In the genomic region with DNA sequence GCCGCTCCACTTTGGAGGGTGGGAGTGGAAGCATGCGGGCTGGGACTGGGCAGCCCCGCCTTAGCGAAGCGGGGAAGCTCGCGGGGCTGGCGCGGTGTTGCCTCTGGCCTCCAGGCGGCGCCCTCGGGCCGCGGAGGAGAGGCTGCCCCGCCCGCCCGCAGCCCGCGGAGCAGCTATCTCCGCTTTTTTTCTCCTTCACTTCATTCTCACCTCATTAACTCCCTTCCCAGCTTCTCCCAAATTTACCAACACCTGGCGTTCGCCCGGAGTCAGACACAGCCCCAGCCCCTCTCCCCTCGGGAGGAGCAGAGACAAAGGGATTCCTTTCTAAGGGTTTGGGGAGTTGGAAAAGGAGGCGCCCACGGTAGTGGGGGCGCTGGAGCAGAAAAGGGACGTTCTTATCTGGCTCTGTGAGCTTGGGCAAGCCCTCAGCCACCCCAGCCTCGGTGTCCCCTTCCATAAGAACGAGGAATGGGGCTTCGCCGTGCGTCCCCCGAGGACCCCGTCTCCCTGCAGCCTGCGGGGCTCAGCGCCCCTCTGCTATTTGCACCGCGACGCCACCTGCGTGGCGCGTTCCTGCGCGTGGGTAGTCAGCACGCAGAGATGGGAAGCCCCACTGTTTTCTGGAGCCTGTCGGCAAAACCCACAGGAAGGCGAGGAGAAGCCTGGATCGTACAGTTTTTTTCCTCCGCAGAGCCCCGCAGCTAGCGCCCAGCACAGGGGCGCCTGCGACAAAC, we compare ENCODE assay signal across 8 cellular contexts. TPM values are rescaled to one million over a fixed set of nuclear protein-coding genes. Genes with fewer than 3 reads are reported as not detected.
DNase-seq lines count a peak whose midpoint lies in the region; ATAC-seq and TF ChIP-seq lines count a peak whose summit lies in the region.

No MANE protein-coding gene starts in this region.

- H3K27me3 Mint-ChIP-seq in natural killer cell (ENCODE audit: low read depth in 2 of 2) = peaks cover 18 to 50% of the 10 kb centered on the region in 2 donors

- peak; percentile 80 to 88 (median 81) for ATAC-seq in natural killer cell
- ATAC-seq in stimulated activated effector memory CD8-positive, alpha-beta T cell treated with anti-CD3 and anti-CD28 coated beads, Interleukin-12 subunit alpha, Interleukin-12 subunit beta, amount 100 ng/mL, for 72 hours = peak; percentile 75

- in situ Hi-C loops in KBM-7 (cut with MboI; ENCODE audit: low pct_unique_long_range_greater_than_20kb, low sequenced_read_pairs) = no loop called here

- H3K4me3 Mint-ChIP-seq in natural killer cell = peak overlapping the region; percentile 93
- H3K4me3 Mint-ChIP-seq in stimulated activated effector memory CD8-positive, alpha-beta T cell treated with anti-CD3 and anti-CD28 coated beads, Interleukin-12 subunit alpha, Interleukin-12 subunit beta, amount 100 ng/mL, for 72 hours = peak overlapping the region; percentile 77

- no peaks in the 10 kb centered on the region for H3K36me3 Mint-ChIP-seq in natural killer cell
- H3K36me3 Mint-ChIP-seq in stimulated activated effector memory CD8-positive, alpha-beta T cell treated with anti-CD3 and anti-CD28 coated beads, Interleukin-12 subunit alpha, Interleukin-12 subunit beta, amount 100 ng/mL, for 72 hours = no peaks in the 10 kb centered on the region

- TF ChIP-seq CTCF in Peyer's patch (IDR thresholded peaks at IDR 0.05) (peak; percentile 92 to 98 (median 96)), fibroblast of mammary gland (conservative IDR thresholded peaks at IDR 0.05; ENCODE audit: control insufficient read depth, insufficient read depth, low read depth, low read length) (no peak), natural killer cell (IDR thresholded peaks at IDR 0.05) (peak; percentile 99)

- peak overlapping the region; percentile 47 to 69 (median 64) for H3K4me3 ChIP-seq in Peyer's patch
- H3K4me3 ChIP-seq in fibroblast of mammary gland (ENCODE audit: control insufficient read depth, low read depth, low read length) = peak overlapping the region; percentile 39

- peaks cover 6 to 63% (median 38%) of the 10 kb centered on the region in 4 donors for H3K4me1 ChIP-seq in Peyer's patch

- TF ChIP-seq POLR2A in Peyer's patch (IDR thresholded peaks at IDR 0.05) = no peak

- H3K9me3 Mint-ChIP-seq in natural killer cell = no peaks in the 10 kb centered on the region
- H3K9me3 Mint-ChIP-seq in stimulated activated effector memory CD8-positive, alpha-beta T cell treated with anti-CD3 and anti-CD28 coated beads, Interleukin-12 subunit alpha, Interleukin-12 subunit beta, amount 100 ng/mL, for 72 hours = no peaks in the 10 kb centered on the region

- peaks cover 8 to 40% of the 10 kb centered on the region in 2 donors for H3K4me1 Mint-ChIP-seq in natural killer cell
- H3K4me1 Mint-ChIP-seq in stimulated activated effector memory CD8-positive, alpha-beta T cell treated with anti-CD3 and anti-CD28 coated beads, Interleukin-12 subunit alpha, Interleukin-12 subunit beta, amount 100 ng/mL, for 72 hours = peaks cover 16% of the 10 kb centered on the region

- peak overlapping the region in 1 of 2 donors; percentile 38 for H3K27ac Mint-ChIP-seq in natural killer cell
- no peak overlapping the region for H3K27ac Mint-ChIP-seq in stimulated activated effector memory CD8-positive, alpha-beta T cell treated with anti-CD3 and anti-CD28 coated beads, Interleukin-12 subunit alpha, Interleukin-12 subunit beta, amount 100 ng/mL, for 72 hours

- intact Hi-C loops in natural killer cell (cut with micrococcal nuclease) = loop anchor here (1.0 to 5.0 kb wide), 6 partner anchors 27 to 474 kb away; no protein-coding TSS in a partner anchor

- no peaks in the 10 kb centered on the region for H3K9me3 ChIP-seq in Peyer's patch

- peak; percentile 36 for DNase-seq in NK-92 treated with Interleukin-12 subunit alpha and Interleukin-12 subunit beta, amount 100 ng/mL, for 24 hours (lab: John Stamatoyannopoulos, UW)
- DNase-seq in NK-92 (lab: John Stamatoyannopoulos, UW; ENCODE audit: unreplicated experiment) (no peak), KBM-7 (peak; percentile 87), Peyer's patch (peak; percentile 57 to 91 (median 86)), activated T-helper 1 cell treated with Interleukin-2 at 50 U/mL for 16 hours (ENCODE audit: low read depth) (peak; percentile 61), fibroblast of mammary gland (ENCODE audit: low read depth) (peak; percentile 68), natural killer cell (peak; percentile 77)
- DNase-seq in stimulated activated effector memory CD8-positive, alpha-beta T cell treated with anti-CD3 and anti-CD28 coated beads, Interleukin-12 subunit alpha, Interleukin-12 subunit beta, amount 100 ng/mL, for 72 hours (ENCODE audit: low spot score in 2 of 2) = peak; percentile 86 to 89

- H3K36me3 ChIP-seq in Peyer's patch = no peaks in the 10 kb centered on the region

- peak overlapping the region in 2 of 4 donors; percentile 19 to 29 for H3K27ac ChIP-seq in Peyer's patch

- H3K27me3 ChIP-seq in Peyer's patch = peaks cover 0 to 19% of the 10 kb centered on the region in 2 donors

RNA-seq across cellular contexts. Expression of a gene that starts 1.5 kb away (rescaled TPM):
- 1 to 10 TPM; 6.6 to 7.5 (median 6.9) TPM for total RNA-seq in Peyer's patch
- total RNA-seq in natural killer cell = 1 to 10 TPM in 1 of 3 donors, under 1 TPM in 2; 0.47 to 1.3 (median 0.80) TPM
